1 cellular context compared by ENCODE assay signal in genomic region chr11:2768471-2769408, GRCh38.
TF ChIP-seq lines count a peak whose summit lies in the region.

No MANE protein-coding gene starts in this region.

TF ChIP-seq in IMR-90, 13 proteins besides CTCF, POLR2A, EP300 and RAD21 (continued from another document):
- TF ChIP-seq CHD1 (IDR thresholded peaks at IDR 0.05; ENCODE audit: low read depth, low read length) = no peak
- peak; percentile 93 for TF ChIP-seq FOS (IDR thresholded peaks at IDR 0.05; ENCODE audit: low read depth, low read length)
- TF ChIP-seq NFE2L2 (IDR thresholded peaks at IDR 0.05; ENCODE audit: low read depth, low read length) = peak; percentile 45; the same call in 1 of the 2 replicates
TF ChIP-seq in IMR-90: peak in this region for 5.
